28 cellular contexts compared by ENCODE assay signal in the genomic region with DNA sequence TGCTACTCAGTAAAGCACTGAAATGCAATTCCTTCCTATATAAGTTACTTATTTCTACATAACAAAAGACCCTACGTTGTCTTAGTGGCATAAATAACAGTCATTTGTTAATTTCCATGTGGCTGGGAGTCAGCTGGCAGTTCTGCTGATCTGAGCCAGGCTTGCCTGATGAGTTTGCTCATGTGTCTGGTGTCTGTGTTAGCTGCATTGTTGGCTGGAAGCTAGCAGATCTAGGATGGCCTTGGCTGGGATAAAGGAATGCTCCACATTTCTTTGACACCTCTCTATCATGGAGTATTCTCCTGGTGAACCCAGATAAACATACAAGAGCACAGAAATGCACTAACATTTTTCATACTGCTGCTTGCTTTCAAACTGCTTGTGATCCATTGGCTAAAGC.
"Had no signal": no experiment of that assay in that cellular context is flagged by ENCODE, and none has a peak within 500 bp of the region (broad histone marks: within the 10 kb centered on the region; RNA-seq: fewer than 3 reads in every experiment).

No MANE protein-coding gene starts in this region.

- DNase-seq: activated CD4-positive, alpha-beta T cell treated with anti-CD3 and anti-CD28 coated beads for 48 hours; activated CD4-positive, alpha-beta T cell treated with anti-CD3 and anti-CD28 coated beads, Interleukin-2, amount 50 U/mL, for 4 hours; activated CD4-positive, CD25-positive, alpha-beta regulatory T cell treated with anti-CD3 and anti-CD28 coated beads, Interleukin-2, amount 50 U/mL, for 72 hours; activated CD8-positive, alpha-beta memory T cell treated with anti-CD3 and anti-CD28 coated beads, Interleukin-2, amount 50 U/mL, for 48 hours; activated CD8-positive, alpha-beta T cell treated with anti-CD3 and anti-CD28 coated beads, Interleukin-2, amount 10 ng/mL, durations not matched to agents 7 days and 5 days; activated effector memory CD4-positive, alpha-beta T cell treated with Interleukin-2 at 50 U/mL for 16 hours; activated naive CD4-positive, alpha-beta T cell; activated T-cell treated with anti-CD3 and anti-CD28 coated beads, Interleukin-2, amount 50 U/mL, for 24 hours; amniotic stem cell; MG63; MV-4-11; NCI-H1092 treated with DMSO at 0.1 percent for 48 hours; NCI-H1417 treated with DMSO at 0.1 percent for 48 hours; NCI-H1694; NCI-H2029; NCI-H2107; NCI-H345; NCI-H510A; NCI-H526 treated with DMSO at 0.1 percent for 48 hours; NCI-H82; NK-92 treated with Interleukin-12 subunit alpha and Interleukin-12 subunit beta, amount 100 ng/mL, for 24 hours; OCI-M1; RPMI8226; SHP77; T-helper 17 cell; T-helper 9 cell had no signal

- ATAC-seq: activated CD8-positive, alpha-beta T cell treated with anti-CD3 and anti-CD28 coated beads, Interleukin-2, amount 10 ng/mL, durations not matched to agents 7 days and 5 days; Panc1; T-helper 17 cell; WTC11 had no signal
